33 cellular contexts compared by ENCODE assay signal in the genomic region with DNA sequence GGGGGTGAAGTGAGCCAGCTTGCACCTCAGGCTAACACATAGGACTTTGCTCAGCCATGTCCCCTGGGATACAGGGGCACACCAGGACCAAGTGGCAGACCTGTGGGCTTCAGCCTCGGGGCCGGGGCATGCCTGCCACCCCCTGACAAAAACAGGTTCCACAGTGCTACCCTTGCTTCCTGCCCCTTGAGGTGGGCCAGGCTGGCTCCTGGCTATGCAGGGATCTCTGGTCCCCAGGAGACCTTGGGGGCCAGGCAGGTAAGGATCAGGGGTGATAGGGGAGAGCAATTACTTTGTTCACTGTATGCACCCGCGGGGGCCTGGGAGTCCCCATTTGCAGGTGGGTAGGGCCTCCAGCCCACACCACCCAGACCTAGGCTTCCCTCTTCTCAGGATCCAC. TPM values are rescaled to one million over a fixed set of nuclear protein-coding genes. Genes with fewer than 3 reads are reported as not detected.
"Had no signal": no experiment of that assay in that cellular context is flagged by ENCODE, and none has a peak within 500 bp of the region (broad histone marks: within the 10 kb centered on the region; RNA-seq: fewer than 3 reads in every experiment).

No MANE protein-coding gene starts in this region.

- H3K9me3 Mint-ChIP-seq: activated B cell treated with CpG ODN at 0.5 μM for 24 hours; activated CD8-positive, alpha-beta T cell treated with anti-CD3 and anti-CD28 coated beads for 36 hours; activated T-cell treated with anti-CD3 and anti-CD28 coated beads, Interleukin-2, amount 50 U/mL, for 4 hours; activated T-helper 17 cell treated with anti-CD3 and anti-CD28 coated beads, Interleukin-2, amount 50 U/mL, for 72 hours; effector memory CD8-positive, alpha-beta T cell; T-helper 2 cell treated with Interferon-gamma antibody and Interleukin-4, amounts not matched to agents 5 μg/mL and 100 μg/mL, for 36 hours had no signal

- H3K4me3 Mint-ChIP-seq: activated B cell treated with CpG ODN at 0.5 μM for 24 hours; activated CD8-positive, alpha-beta T cell treated with anti-CD3 and anti-CD28 coated beads for 36 hours had no signal

- DNase-seq: activated B cell treated with CpG ODN at 0.5 μM for 24 hours; activated CD4-positive, alpha-beta T cell treated with anti-CD3 and anti-CD28 coated beads for 48 hours; activated CD4-positive, alpha-beta T cell treated with anti-CD3 and anti-CD28 coated beads, Interleukin-2, amount 50 U/mL, for 1 hour; activated CD4-positive, alpha-beta T cell treated with anti-CD3 and anti-CD28 coated beads, Interleukin-2, amount 50 U/mL, for 48 hours; activated CD8-positive, alpha-beta memory T cell treated with anti-CD3 and anti-CD28 coated beads for 24 hours; activated CD8-positive, alpha-beta T cell treated with anti-CD3 and anti-CD28 coated beads for 36 hours; activated effector memory CD4-positive, alpha-beta T cell treated with Interleukin-2 at 50 U/mL for 16 hours; activated gamma-delta T cell treated with Interleukin-2 at 50 U/mL for 16 hours; activated naive CD4-positive, alpha-beta T cell treated with anti-CD3 and anti-CD28 coated beads, Interleukin-2, amount 50 U/mL, for 16 hours; activated naive CD4-positive, alpha-beta T cell treated with Interleukin-2 at 50 U/mL for 16 hours; activated T-cell treated with anti-CD3 and anti-CD28 coated beads, Interleukin-2, amount 50 U/mL, for 4 hours; amniotic stem cell; anterior cingulate cortex; caudate nucleus; cortex of kidney; dermis blood vessel endothelial cell; effector CD4-positive, alpha-beta T cell; effector memory CD8-positive, alpha-beta T cell; erythroblast; foreskin keratinocyte; T-helper 1 cell; T-helper 17 cell; T1000; WERI-Rb-1 had no signal

- H3K4me1 ChIP-seq: foreskin keratinocyte had no signal

- H3K27ac ChIP-seq: esophagus muscularis mucosa, foreskin keratinocyte, gastroesophageal sphincter, WERI-Rb-1 had no signal

- H3K27ac Mint-ChIP-seq: activated B cell treated with CpG ODN at 0.5 μM for 24 hours; activated CD8-positive, alpha-beta T cell treated with anti-CD3 and anti-CD28 coated beads for 36 hours; activated naive CD8-positive, alpha-beta T cell; activated T-helper 17 cell treated with anti-CD3 and anti-CD28 coated beads, Interleukin-2, amount 50 U/mL, for 72 hours; effector memory CD8-positive, alpha-beta T cell; T-helper 17 cell had no signal

- H3K36me3 ChIP-seq: WERI-Rb-1 had no signal

- H3K9me3 ChIP-seq: esophagus muscularis mucosa, gastroesophageal sphincter had no signal

- ATAC-seq: activated CD4-positive, CD25-positive, alpha-beta regulatory T cell treated with anti-CD3 and anti-CD28 coated beads, Interleukin-2, amount 50 U/mL, for 24 hours; activated CD8-positive, alpha-beta T cell treated with anti-CD3 and anti-CD28 coated beads for 36 hours; activated T-cell treated with anti-CD3 and anti-CD28 coated beads, Interleukin-2, amount 50 U/mL, for 4 hours; activated T-helper 17 cell treated with anti-CD3 and anti-CD28 coated beads, Interleukin-2, amount 50 U/mL, for 72 hours; effector memory CD8-positive, alpha-beta T cell; foreskin keratinocyte; gastroesophageal sphincter; T-helper 17 cell had no signal

- H3K4me3 ChIP-seq: esophagus muscularis mucosa, gastroesophageal sphincter had no signal

- H3K27me3 Mint-ChIP-seq: activated T-helper 17 cell treated with anti-CD3 and anti-CD28 coated beads, Interleukin-2, amount 50 U/mL, for 72 hours; T-helper 17 cell had no signal

RNA-seq across cellular contexts. Expression of a gene that starts 2.4 kb away (rescaled TPM):
- total RNA-seq: chondrocyte had no signal

RNA-seq across cellular contexts. Expression of a gene that starts 23.1 kb away (rescaled TPM):
- total RNA-seq: activated B cell treated with CpG ODN at 0.5 μM for 24 hours; activated CD8-positive, alpha-beta T cell treated with anti-CD3 and anti-CD28 coated beads for 36 hours; activated T-cell treated with anti-CD3 and anti-CD28 coated beads, Interleukin-2, amount 50 U/mL, for 4 hours; activated T-helper 17 cell treated with anti-CD3 and anti-CD28 coated beads, Interleukin-2, amount 50 U/mL, for 72 hours; chondrocyte; dermis blood vessel endothelial cell; esophagus muscularis mucosa; foreskin keratinocyte; gastroesophageal sphincter; glomerular endothelial cell; T-helper 17 cell had no signal
- polyA plus RNA-seq: adipose tissue, foreskin keratinocyte had no signal
